In the genomic region with DNA sequence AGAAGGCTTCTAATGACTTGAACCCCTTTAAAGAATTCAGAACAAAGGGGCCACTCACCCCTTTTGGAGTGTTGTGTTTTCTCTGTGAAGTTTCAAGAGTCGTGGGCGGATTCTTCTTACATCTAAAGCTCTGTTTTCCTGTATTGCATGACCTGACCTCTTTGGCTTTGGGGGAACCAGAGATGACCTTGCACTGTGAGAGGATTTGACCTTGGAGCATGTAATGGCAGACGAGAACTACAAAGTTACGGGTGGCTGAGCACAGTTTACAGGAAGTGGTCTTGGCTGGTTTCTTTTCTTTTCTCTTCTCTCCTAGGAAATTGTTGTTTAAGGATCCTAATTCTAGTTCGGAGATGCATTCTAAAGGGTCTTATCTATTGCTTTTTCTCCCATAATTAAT, we compare ENCODE assay signal across 19 cellular contexts. TPM values are rescaled to one million over a fixed set of nuclear protein-coding genes. Genes with fewer than 3 reads are reported as not detected.
DNase-seq lines count a peak whose midpoint lies in the region; ATAC-seq and TF ChIP-seq lines count a peak whose summit lies in the region.
"Had no signal": no experiment of that assay in that cellular context is flagged by ENCODE, and none has a peak within 500 bp of the region (broad histone marks: within the 10 kb centered on the region; RNA-seq: fewer than 3 reads in every experiment).

No MANE protein-coding gene starts in this region.

- H3K79me2 ChIP-seq in OCI-LY7 (ENCODE audit: insufficient read depth, low read depth, low read length), result no peaks in the 10 kb centered on the region

- H3K36me3 Mint-ChIP-seq in MCF 10A (ENCODE audit: insufficient read depth, unreplicated experiment), result no peaks in the 10 kb centered on the region
- H3K36me3 Mint-ChIP-seq: CD8-positive, alpha-beta T cell had no signal

- DNase-seq in GM12865 (ENCODE audit: low read depth), result peak; percentile 83
- DNase-seq in OCI-LY7 (ENCODE audit: low spot score), result peak; percentile 45
- no peak for DNase-seq in MCF 10A (ENCODE audit: unreplicated experiment)
- DNase-seq: CD8-positive, alpha-beta T cell; DMS79 treated with DMSO at 0.1 percent for 48 hours; GF-D8; MM.1S; NCI-H1105 treated with DMSO at 0.1 percent for 48 hours; NCI-H187; NCI-H2171; NCI-H446 treated with DMSO at 0.1 percent for 48 hours; NCI-H82; SHP77 treated with DMSO at 0.1 percent for 48 hours had no signal

- no peak overlapping the region for H3K27ac Mint-ChIP-seq in MCF 10A (ENCODE audit: low read depth, unreplicated experiment)
- H3K27ac Mint-ChIP-seq: CD8-positive, alpha-beta T cell had no signal

- H3K9ac ChIP-seq in BLaER1, result no peak overlapping the region
- H3K9ac ChIP-seq: KMS-11 had no signal

- H3K4me3 ChIP-seq in BLaER1, result no peak overlapping the region
- H3K4me3 ChIP-seq in GM12865 (ENCODE audit: low read depth, low read length), result peak overlapping the region; percentile 33
- H3K4me3 ChIP-seq in OCI-LY7 (ENCODE audit: low read depth, low read length, poor library complexity, severe bottlenecking), result peak overlapping the region; percentile 21
- no peak overlapping the region for H3K4me3 ChIP-seq in neuron (ENCODE audit: low read length)

- H3K27me3 ChIP-seq in BLaER1, result no peaks in the 10 kb centered on the region
- H3K27me3 ChIP-seq in neuron (ENCODE audit: insufficient read depth, low read length), result peaks cover 10% of the 10 kb centered on the region

- TF ChIP-seq CTCF in GM12865 (IDR thresholded peaks at IDR 0.05; ENCODE audit: insufficient read depth, low read depth, low read length, missing control alignments) (no peak), OCI-LY7 (conservative IDR thresholded peaks at IDR 0.05; ENCODE audit: low read length) (no peak), MCF 10A (IDR thresholded peaks at IDR 0.05; ENCODE audit: unreplicated experiment) (no peak)

- H3K4me1 Mint-ChIP-seq in MCF 10A (ENCODE audit: insufficient read depth, unreplicated experiment), result peaks cover 3% of the 10 kb centered on the region

- intact Hi-C loops in OCI-LY7 (cut with micrococcal nuclease; ENCODE audit: unreplicated experiment), result no loop called here
- intact Hi-C loops in MCF 10A (cut with micrococcal nuclease), result no loop called here

- H3K9me2 ChIP-seq in OCI-LY7 (ENCODE audit: insufficient read depth, low read length), result no peaks in the 10 kb centered on the region

- 0 out of 2 replicates have a peak overlapping the region, but pooled peaks have one; percentile 35 for H3K27ac ChIP-seq in BLaER1
- H3K27ac ChIP-seq in OCI-LY7 (ENCODE audit: low read depth, low read length, poor library complexity, severe bottlenecking), result no peak overlapping the region
- H3K27ac ChIP-seq: KMS-11 had no signal

- peaks cover 13% of the 10 kb centered on the region for H3K4me1 ChIP-seq in BLaER1
- H3K4me1 ChIP-seq in OCI-LY7 (ENCODE audit: insufficient read depth, low read length, poor library complexity, severe bottlenecking), result peaks cover 16% of the 10 kb centered on the region
- H3K4me1 ChIP-seq in neuron (ENCODE audit: insufficient read depth, low read length), result peaks cover 13% of the 10 kb centered on the region

- POLR2A ChIA-PET in OCI-LY7 (lab: Charles Lee), result interaction anchor here (0.6 kb wide), 1 partner anchor 11 kb away, joined by 3 read pairs; no protein-coding TSS in a partner anchor
- POLR2A ChIA-PET in MCF 10A (lab: Yijun Ruan, JAX), result no interaction called here

- ATAC-seq in GM19324 (IDR thresholded peaks at IDR 0.05; ENCODE audit: low FRiP score, unreplicated experiment), result no peak
- no peak for ATAC-seq in GM18868 (IDR thresholded peaks at IDR 0.05; ENCODE audit: unreplicated experiment)
- ATAC-seq: CD8-positive, alpha-beta T cell; HCT116 had no signal

- H3K4me3 Mint-ChIP-seq in MCF 10A (ENCODE audit: unreplicated experiment), result no peak overlapping the region
- H3K4me3 Mint-ChIP-seq: CD8-positive, alpha-beta T cell had no signal

- H4K20me1 ChIP-seq in BLaER1, result no peaks in the 10 kb centered on the region
- H4K20me1 ChIP-seq in OCI-LY7 (ENCODE audit: insufficient read depth, low read length), result no peaks in the 10 kb centered on the region

- BruUV-seq in OCI-LY7 (replicated peaks; lab: Mats Ljungman, UMichigan) (no TSS peak), MCF 10A (replicated peaks; lab: Mats Ljungman, UMichigan) (no TSS peak)

- H3K4me2 ChIP-seq in BLaER1 (peak overlapping the region; percentile 63), OCI-LY7 (ENCODE audit: low read length) (peak overlapping the region; percentile 42)
- H3K4me2 ChIP-seq: KMS-11 had no signal

- H3K36me3 ChIP-seq in BLaER1 (no peaks in the 10 kb centered on the region), OCI-LY7 (ENCODE audit: insufficient read depth, low read length) (no peaks in the 10 kb centered on the region; the same call in 1 of the 2 replicates), neuron (ENCODE audit: insufficient read depth, low read length) (no peaks in the 10 kb centered on the region)

- H3K9me3 ChIP-seq in BLaER1 (peaks cover 52% of the 10 kb centered on the region), OCI-LY7 (ENCODE audit: low read length) (peaks cover 50% of the 10 kb centered on the region), neuron (ENCODE audit: low read length) (peaks cover 2% of the 10 kb centered on the region)

- CTCF ChIA-PET in OCI-LY7 (lab: Charles Lee; ENCODE audit: unreplicated experiment) (no interaction called here), MCF 10A (lab: Yijun Ruan, JAX) (interaction anchor here (0.6 to 1.5 kb wide), 2 partner anchors 37 to 38 kb away, joined by 3 to 6 read pairs; no protein-coding TSS in a partner anchor)

- H2AFZ ChIP-seq in OCI-LY7 (ENCODE audit: low read length) (peak overlapping the region; percentile 87), neuron (ENCODE audit: low read depth, low read length) (peak overlapping the region; percentile 32)

- peaks cover 25% of the 10 kb centered on the region for H3K27me3 Mint-ChIP-seq in MCF 10A (ENCODE audit: insufficient read depth, unreplicated experiment)

- H3K9me3 Mint-ChIP-seq in MCF 10A (ENCODE audit: unreplicated experiment), result peaks cover 15% of the 10 kb centered on the region

RNA-seq across cellular contexts. Expression of a gene that starts 6.2 kb away (rescaled TPM):
- 14.1 TPM in 2 replicates for total RNA-seq in OCI-LY7 (2014; rRNA removed; shearing (Covaris generic))
- total RNA-seq in OCI-LY7 (2022), result 14.5 and 16.0 TPM in 2 replicates
- 38.6 and 41.9 TPM in 2 replicates for total RNA-seq in MCF 10A (2022)

Comparison
In these comparisons a context has a peak if more than half of its experiments do, and no peak if none do; other contexts are left out.
1. H3K4me3 ChIP-seq: peak in GM12865 (single experiment) and OCI-LY7 (single experiment); none in BLaER1 (single experiment) and neuron (single experiment).